ENCODE assay signal across 19 cellular contexts in the genomic region with DNA sequence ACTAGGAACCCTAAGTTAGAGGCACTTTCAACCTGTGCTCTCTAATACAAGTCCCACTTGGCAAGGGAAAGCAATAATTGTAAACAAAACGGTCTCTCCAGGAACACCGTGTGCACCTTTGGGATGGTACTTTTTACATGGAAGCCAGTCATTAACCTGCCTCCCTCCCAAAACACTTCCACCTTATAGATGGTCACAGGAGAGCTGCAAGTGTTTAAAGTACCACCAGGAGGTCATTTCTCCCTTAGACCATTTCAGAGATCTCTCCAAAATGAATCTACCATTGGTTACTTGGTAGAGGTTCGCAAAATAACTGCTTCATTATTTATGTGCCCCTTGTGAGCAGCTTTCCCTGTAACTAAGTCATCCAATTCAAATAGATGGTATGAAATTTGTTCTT.
"Had no signal": no experiment of that assay in that cellular context is flagged by ENCODE, and none has a peak within 500 bp of the region (broad histone marks: within the 10 kb centered on the region; RNA-seq: fewer than 3 reads in every experiment).

No MANE protein-coding gene starts in this region.

- H3K4me3 ChIP-seq: adrenal gland, coronary artery, lower lobe of right lung, prostate gland, tibial nerve, uterus had no signal

- H3K36me3 ChIP-seq: adrenal gland, lower lobe of right lung, prostate gland, tibial nerve, uterus had no signal

- H3K27me3 ChIP-seq: adrenal gland, tibial nerve, uterus had no signal

- H3K4me3 Mint-ChIP-seq: activated CD4-positive, alpha-beta memory T cell treated with anti-CD3 and anti-CD28 coated beads for 36 hours; activated CD8-positive, alpha-beta memory T cell treated with anti-CD3 and anti-CD28 coated beads, Interleukin-2, amount 10 ng/mL, durations not matched to agents 7 days and 5 days; activated naive CD4-positive, alpha-beta T cell treated with anti-CD3 and anti-CD28 coated beads, Interleukin-2, amount 50 U/mL, for 24 hours; mesothelial cell of epicardium had no signal

- H3K4me1 ChIP-seq: adrenal gland, lower lobe of right lung, prostate gland, tibial nerve, uterus had no signal

- H3K9me3 Mint-ChIP-seq: activated CD4-positive, alpha-beta memory T cell treated with anti-CD3 and anti-CD28 coated beads for 36 hours; activated naive CD4-positive, alpha-beta T cell treated with anti-CD3 and anti-CD28 coated beads, Interleukin-2, amount 50 U/mL, for 24 hours had no signal

- H3K9me3 ChIP-seq: adrenal gland, lower lobe of right lung, prostate gland, tibial nerve, uterus had no signal

- H3K27ac Mint-ChIP-seq: activated CD4-positive, alpha-beta memory T cell treated with anti-CD3 and anti-CD28 coated beads for 36 hours; activated CD8-positive, alpha-beta memory T cell treated with anti-CD3 and anti-CD28 coated beads, Interleukin-2, amount 10 ng/mL, durations not matched to agents 7 days and 5 days; activated naive CD4-positive, alpha-beta T cell treated with anti-CD3 and anti-CD28 coated beads, Interleukin-2, amount 50 U/mL, for 24 hours; mesothelial cell of epicardium had no signal

- H3K27ac ChIP-seq: adrenal gland, coronary artery, lower lobe of right lung, prostate gland, tibial nerve, uterus had no signal

- ATAC-seq: activated CD8-positive, alpha-beta memory T cell treated with anti-CD3 and anti-CD28 coated beads, Interleukin-2, amount 10 ng/mL, durations not matched to agents 7 days and 5 days; lower lobe of right lung; right cardiac atrium had no signal

- H3K36me3 Mint-ChIP-seq: activated CD4-positive, alpha-beta memory T cell treated with anti-CD3 and anti-CD28 coated beads for 36 hours; activated naive CD4-positive, alpha-beta T cell treated with anti-CD3 and anti-CD28 coated beads, Interleukin-2, amount 50 U/mL, for 24 hours; mesothelial cell of epicardium had no signal

- DNase-seq: activated CD4-positive, alpha-beta memory T cell treated with anti-CD3 and anti-CD28 coated beads for 36 hours; activated CD8-positive, alpha-beta memory T cell treated with anti-CD3 and anti-CD28 coated beads, Interleukin-2, amount 10 ng/mL, durations not matched to agents 7 days and 5 days; activated effector memory CD4-positive, alpha-beta T cell treated with anti-CD3 and anti-CD28 coated beads, Interleukin-2, amount 50 U/mL, for 16 hours; activated T-cell treated with anti-CD3 and anti-CD28 coated beads, Interleukin-2, amount 50 U/mL, for 48 hours; adrenal gland; central memory CD4-positive, alpha-beta T cell; effector CD4-positive, alpha-beta T cell; foreskin melanocyte; lower lobe of right lung; right cardiac atrium; small intestine; stimulated activated CD4-positive, alpha-beta T cell treated with anti-CD3 and anti-CD28 coated beads, Interleukin-4, amount 100 ng/mL, for 24 hours; stimulated activated naive CD4-positive, alpha-beta T cell; uterus had no signal

- H3K27me3 Mint-ChIP-seq: activated CD4-positive, alpha-beta memory T cell treated with anti-CD3 and anti-CD28 coated beads for 36 hours; activated naive CD4-positive, alpha-beta T cell treated with anti-CD3 and anti-CD28 coated beads, Interleukin-2, amount 50 U/mL, for 24 hours had no signal

- H3K4me1 Mint-ChIP-seq: activated naive CD4-positive, alpha-beta T cell treated with anti-CD3 and anti-CD28 coated beads, Interleukin-2, amount 50 U/mL, for 24 hours had no signal
